In genomic region chr1:37850352-37850955, GRCh38 we compare ENCODE assay signal across 19 cellular contexts. TPM values are rescaled to one million over a fixed set of nuclear protein-coding genes. Genes with fewer than 3 reads are reported as not detected.
A peak's percentile ranks its signal among the peaks of the same experiment; 100 is the strongest.
DNase-seq lines count a peak whose midpoint lies in the region; ATAC-seq and TF ChIP-seq lines count a peak whose summit lies in the region.
"Had no signal": no experiment of that assay in that cellular context is flagged by ENCODE, and none has a peak within 500 bp of the region (broad histone marks: within the 10 kb centered on the region; RNA-seq: fewer than 3 reads in every experiment).

No MANE protein-coding gene starts in this region.

- TF ChIP-seq POLR2A in adrenal gland (IDR thresholded peaks at IDR 0.05), result no peak

- peaks cover 20% of the 10 kb centered on the region for H3K36me3 Mint-ChIP-seq in activated CD4-positive, alpha-beta memory T cell treated with anti-CD3 and anti-CD28 coated beads for 36 hours
- H3K36me3 Mint-ChIP-seq in mesothelial cell of epicardium, result peaks cover 8% of the 10 kb centered on the region

- TF ChIP-seq CTCF in A673 (conservative IDR thresholded peaks at IDR 0.05; ENCODE audit: low read depth, low read length) (no peak), adrenal gland (IDR thresholded peaks at IDR 0.05) (no peak), mesothelial cell of epicardium (IDR thresholded peaks at IDR 0.05; ENCODE audit: unreplicated experiment) (no peak)

- CTCF ChIA-PET in A673 (lab: Charles Lee), result no interaction called here
- CTCF ChIA-PET in activated CD4-positive, alpha-beta memory T cell treated with anti-CD3 and anti-CD28 coated beads for 36 hours (lab: Charles Lee), result interaction anchor here (0.9 to 3.7 kb wide), 2 partner anchors 10 to 41 kb away, joined by 3 to 37 read pairs; partner anchors contain the start of gene MTF1

- H3K4me1 ChIP-seq in A673 (ENCODE audit: insufficient read depth, low read length, poor library complexity, severe bottlenecking) (no peaks in the 10 kb centered on the region), adrenal gland (replicated peaks in 1 of 2) (peaks cover 3 to 50% of the 10 kb centered on the region in 2 donors)

- H3K27me3 Mint-ChIP-seq in activated CD4-positive, alpha-beta memory T cell treated with anti-CD3 and anti-CD28 coated beads for 36 hours, result no peaks in the 10 kb centered on the region
- H3K27me3 Mint-ChIP-seq in mesothelial cell of epicardium (ENCODE audit: low read depth), result no peaks in the 10 kb centered on the region
- H3K27me3 Mint-ChIP-seq: memory B cell; stimulated activated naive B cell treated with anti-CD40 and anti-IgM and Interleukin-4, amounts not matched to agents 10 μg/mL and 1 μg/mL and 100 μg/mL, for 72 hours had no signal

- no peak overlapping the region for H3K27ac Mint-ChIP-seq in activated CD4-positive, alpha-beta memory T cell treated with anti-CD3 and anti-CD28 coated beads for 36 hours
- no peak overlapping the region for H3K27ac Mint-ChIP-seq in mesothelial cell of epicardium
- H3K27ac Mint-ChIP-seq: memory B cell; nephron; stimulated activated naive B cell treated with anti-CD40 and anti-IgM and Interleukin-4, amounts not matched to agents 10 μg/mL and 1 μg/mL and 100 μg/mL, for 72 hours had no signal

- H3K4me1 Mint-ChIP-seq in activated CD4-positive, alpha-beta memory T cell treated with anti-CD3 and anti-CD28 coated beads for 36 hours (ENCODE audit: low read depth), result peaks cover 45% of the 10 kb centered on the region
- peaks cover 4% of the 10 kb centered on the region for H3K4me1 Mint-ChIP-seq in mesothelial cell of epicardium

- H3K27me3 ChIP-seq in A673 (replicated peaks; ENCODE audit: insufficient read depth, low read depth, low read length, poor library complexity), result no peaks in the 10 kb centered on the region
- H3K27me3 ChIP-seq in adrenal gland, result no peaks in the 10 kb centered on the region

- H3K27ac ChIP-seq in A673 (ENCODE audit: low read depth, low read length, poor library complexity, severe bottlenecking), result peak overlapping the region; percentile 23
- peak overlapping the region in 3 of 5 donors; percentile 15 to 29 (median 19) for H3K27ac ChIP-seq in adrenal gland

- WGBS in adrenal gland, 4 donors, result 75 to 83% (median 77%) methylated on average over 6 of the region's 6 CpGs

- POLR2A ChIA-PET in A673 (lab: Charles Lee; ENCODE audit: low non-redundant PET), result no interaction called here
- POLR2A ChIA-PET in activated CD4-positive, alpha-beta memory T cell treated with anti-CD3 and anti-CD28 coated beads for 36 hours (lab: Charles Lee), result interaction anchor here (0.6 to 1.6 kb wide), 2 partner anchors 9 to 72 kb away, joined by 3 to 8 read pairs; partner anchors contain the start of gene MTF1

- H3K36me3 ChIP-seq in A673 (ENCODE audit: insufficient read depth, low read length, poor library complexity, severe bottlenecking) (peaks cover 10% of the 10 kb centered on the region), adrenal gland (replicated peaks in 1 of 2) (peaks cover 0 to 4% of the 10 kb centered on the region in 2 donors)

- H3K9me3 ChIP-seq in A673 (ENCODE audit: low read depth, low read length, poor library complexity, severe bottlenecking), result no peaks in the 10 kb centered on the region
- no peaks in the 10 kb centered on the region for H3K9me3 ChIP-seq in adrenal gland (replicated peaks in 1 of 3)

- TF ChIP-seq RAD21 in Ishikawa (IDR thresholded peaks at IDR 0.05; ENCODE audit: low read depth), result no peak

- TF ChIP-seq EP300 in Ishikawa (IDR thresholded peaks at IDR 0.05; ENCODE audit: borderline replicate concordance), result no peak

- intact Hi-C loops in A673 (cut with micrococcal nuclease; ENCODE audit: unreplicated experiment), result no loop called here
- intact Hi-C loops in adrenal gland (cut with DNase I), result no loop called here
- intact Hi-C loops in activated CD4-positive, alpha-beta memory T cell treated with anti-CD3 and anti-CD28 coated beads for 36 hours (cut with micrococcal nuclease), result no loop called here

- DNase-seq in A673 (ENCODE audit: low spot score) (no peak), adrenal gland (no peak), kidney glomerular epithelial cell (lab: John Stamatoyannopoulos, UW) (peak; percentile 31), mesothelial cell of epicardium (ENCODE audit: low spot score in 2 of 2, unreplicated experiment in 2 of 2) (no peak)
- DNase-seq in activated CD4-positive, alpha-beta memory T cell treated with anti-CD3 and anti-CD28 coated beads for 36 hours, result no peak
- DNase-seq: activated CD4-positive, alpha-beta T cell treated with anti-CD3 and anti-CD28 coated beads for 4 hours; activated gamma-delta T cell treated with Interleukin-2 at 50 U/mL for 16 hours; aorta; glutamatergic neuron; NCI-H1092; NCI-H524 treated with DMSO at 0.1 percent for 48 hours; stimulated activated naive B cell treated with anti-CD40 and anti-IgM and Interleukin-4, amounts not matched to agents 10 μg/mL and 1 μg/mL and 100 μg/mL, for 72 hours had no signal

- no TSS peak for BruUV-seq in A673 (replicated peaks; lab: Mats Ljungman, UMichigan)

- ATAC-seq in GM21447 (IDR thresholded peaks at IDR 0.05; ENCODE audit: unreplicated experiment) (no peak), GM21390 (IDR thresholded peaks at IDR 0.05; ENCODE audit: unreplicated experiment) (no peak)
- ATAC-seq: HepG2; SK-N-SH treated with all-trans-retinoic acid at 6 μM for 48 hours; stimulated activated naive B cell treated with anti-CD40 and anti-IgM and Interleukin-4, amounts not matched to agents 10 μg/mL and 1 μg/mL and 100 μg/mL, for 72 hours had no signal

- H3K4me3 ChIP-seq in A673 (ENCODE audit: low read depth, low read length, poor library complexity, severe bottlenecking), result no peak overlapping the region
- no peak overlapping the region for H3K4me3 ChIP-seq in adrenal gland

- no peaks in the 10 kb centered on the region for H3K9me3 Mint-ChIP-seq in activated CD4-positive, alpha-beta memory T cell treated with anti-CD3 and anti-CD28 coated beads for 36 hours
- no peaks in the 10 kb centered on the region for H3K9me3 Mint-ChIP-seq in mesothelial cell of epicardium
- H3K9me3 Mint-ChIP-seq: memory B cell; nephron; stimulated activated naive B cell treated with anti-CD40 and anti-IgM and Interleukin-4, amounts not matched to agents 10 μg/mL and 1 μg/mL and 100 μg/mL, for 72 hours had no signal

- no peak overlapping the region for H3K4me3 Mint-ChIP-seq in activated CD4-positive, alpha-beta memory T cell treated with anti-CD3 and anti-CD28 coated beads for 36 hours
- no peak overlapping the region for H3K4me3 Mint-ChIP-seq in mesothelial cell of epicardium
- H3K4me3 Mint-ChIP-seq: memory B cell; nephron; stimulated activated naive B cell treated with anti-CD40 and anti-IgM and Interleukin-4, amounts not matched to agents 10 μg/mL and 1 μg/mL and 100 μg/mL, for 72 hours had no signal

TF ChIP-seq in Ishikawa, 13 proteins besides CTCF, POLR2A, EP300 and RAD21:
- TF ChIP-seq MAX (IDR thresholded peaks at IDR 0.05) (no peak), CEBPB (IDR thresholded peaks at IDR 0.05) (0 out of 2 replicates have a peak, but pooled peaks have one; percentile 22)
TF ChIP-seq in Ishikawa: peak in this region for 1.

RNA-seq across cellular contexts. Expression of gene MTF1, which starts 8.9 kb away (rescaled TPM):
- 18.9 and 19.8 TPM in 2 replicates for total RNA-seq in A673 (2021)
- total RNA-seq in adrenal gland, result 10 to 100 TPM in 4 of 8 donors, 1 to 10 TPM in 4; 3.7 to 28.0 (median 11.6) TPM
- 1 to 10 TPM; 1.4 to 9.8 (median 2.3) TPM for polyA plus RNA-seq in adrenal gland
- total RNA-seq in activated CD4-positive, alpha-beta memory T cell treated with anti-CD3 and anti-CD28 coated beads for 36 hours, result 10 to 100 TPM; 21.1 to 22.8 TPM
- 12.8 to 18.0 TPM (median 14.3 TPM) in 3 replicates for total RNA-seq in mesothelial cell of epicardium

RNA-seq across cellular contexts. Expression of gene YRDC, which starts 42.4 kb away (rescaled TPM):
- total RNA-seq in A673 (2021) (30.4 and 38.5 TPM in 2 replicates), adrenal gland (10 to 100 TPM in 6 of 8 donors, 1 to 10 TPM in 2; 8.3 to 31.1 (median 11.3) TPM), mesothelial cell of epicardium (18.6 to 21.2 TPM (median 19.8 TPM) in 3 replicates)
- polyA plus RNA-seq in adrenal gland, result 10 to 100 TPM in 1 of 3 donors, 1 to 10 TPM in 2; 5.4 to 14.0 (median 7.2) TPM
- total RNA-seq in activated CD4-positive, alpha-beta memory T cell treated with anti-CD3 and anti-CD28 coated beads for 36 hours, result 10 to 100 TPM; 34.1 to 36.1 TPM

RNA-seq across cellular contexts. Expression of gene C1orf122, which starts 42.9 kb away (rescaled TPM):
- total RNA-seq in A673 (2021) (31.0 and 33.5 TPM in 2 replicates), adrenal gland (100 to 1,000 TPM in 3 of 8 donors, 10 to 100 TPM in 5; 54.8 to 173 (median 90.7) TPM), mesothelial cell of epicardium (36.8 to 42.4 TPM (median 41.0 TPM) in 3 replicates)
- polyA plus RNA-seq in adrenal gland, result 10 to 100 TPM; 21.0 to 87.0 (median 57.7) TPM
- 10 to 100 TPM; 18.1 to 19.7 TPM for total RNA-seq in activated CD4-positive, alpha-beta memory T cell treated with anti-CD3 and anti-CD28 coated beads for 36 hours

RNA-seq across cellular contexts. Expression of gene MANEAL, which starts 56.8 kb away (rescaled TPM):
- total RNA-seq in A673 (2021) (5.9 and 7.3 TPM in 2 replicates), adrenal gland (10 to 100 TPM in 2 of 8 donors, 1 to 10 TPM in 6; 4.9 to 12.0 (median 9.1) TPM), mesothelial cell of epicardium (1.4 to 1.8 TPM (median 1.8 TPM) in 3 replicates)
- polyA plus RNA-seq in adrenal gland, result 10 to 100 TPM in 1 of 3 donors, 1 to 10 TPM in 2; 4.0 to 13.1 (median 4.4) TPM
- 1 to 10 TPM; 1.5 TPM for total RNA-seq in activated CD4-positive, alpha-beta memory T cell treated with anti-CD3 and anti-CD28 coated beads for 36 hours
